Comparison of ENCODE assay signal across 8 cellular contexts in genomic region chr17:29618272-29619065, GRCh38. TPM values are rescaled to one million over a fixed set of nuclear protein-coding genes. Genes with fewer than 3 reads are reported as not detected.
DNase-seq lines count a peak whose midpoint lies in the region; ATAC-seq and TF ChIP-seq lines count a peak whose summit lies in the region.

No MANE protein-coding gene starts in this region.

- H3K9ac ChIP-seq in OCI-LY3 (ENCODE audit: low read length): peak overlapping the region; percentile 55

- H3K27ac ChIP-seq in OCI-LY3 (ENCODE audit: low read length): no peak overlapping the region
- H3K27ac ChIP-seq in esophagus muscularis mucosa (replicated peaks in 1 of 4): peak overlapping the region in 3 of 4 donors; percentile 54 to 90 (median 64)
- peak overlapping the region; percentile 99 for H3K27ac ChIP-seq in psoas muscle

- H3K4me2 ChIP-seq in OCI-LY3 (ENCODE audit: low read length): peak overlapping the region; percentile 97

- no peak for TF ChIP-seq EP300 in esophagus muscularis mucosa (IDR thresholded peaks at IDR 0.05)

- 56% methylated on average over 17 of the region's 22 CpGs for WGBS in esophagus muscularis mucosa
- WGBS in psoas muscle, 3 donors: 45 to 55% (median 47%) methylated on average over 15 to 22 of the region's 22 CpGs

- H3K4me3 ChIP-seq in GM12864 (ENCODE audit: low read depth, low read length) (peak overlapping the region; percentile 54), OCI-LY3 (ENCODE audit: low read length) (peak overlapping the region; percentile 89), esophagus muscularis mucosa (peak overlapping the region; percentile 38 to 55 (median 47)), psoas muscle (peak overlapping the region; percentile 98)

- intact Hi-C loops in esophagus muscularis mucosa (cut with DNase I): loop anchor here (5.0 to 10.0 kb wide), 2 partner anchors 36 to 156 kb away; no protein-coding TSS in a partner anchor
- intact Hi-C loops in psoas muscle (cut with DNase I): no loop called here

- H3K4me1 ChIP-seq in OCI-LY3 (ENCODE audit: low read length): peaks cover 13% of the 10 kb centered on the region; the same call in 1 of the 2 replicates
- peaks cover 92 to 100% (median 98%) of the 10 kb centered on the region in 4 donors for H3K4me1 ChIP-seq in esophagus muscularis mucosa
- H3K4me1 ChIP-seq in psoas muscle: peaks cover 72% of the 10 kb centered on the region

- H3K36me3 ChIP-seq in OCI-LY3 (replicated peaks; ENCODE audit: low read depth, low read length): peaks cover 3% of the 10 kb centered on the region
- H3K36me3 ChIP-seq in esophagus muscularis mucosa: no peaks in the 10 kb centered on the region
- H3K36me3 ChIP-seq in psoas muscle (ENCODE audit: insufficient read depth in 1 of 2, low read depth in 1 of 2): peaks cover 0 to 22% of the 10 kb centered on the region in 2 donors

- H4K20me1 ChIP-seq in OCI-LY3 (ENCODE audit: insufficient read depth, low read length): peaks cover 6% of the 10 kb centered on the region

- TF ChIP-seq POLR2A in esophagus muscularis mucosa (IDR thresholded peaks at IDR 0.05; ENCODE audit: low read depth): no peak

- DNase-seq in GM12864 (ENCODE audit: low read depth) (no peak), esophagus muscularis mucosa (ENCODE audit: extremely low spot score) (no peak), psoas muscle (no peak), OCI-M1 (lab: John Stamatoyannopoulos, UW) (no peak), AG20443 (ENCODE audit: low spot score) (no peak), NCI-H2171 (lab: John Stamatoyannopoulos, UW) (no peak), KBM-7 (no peak)

- ATAC-seq in psoas muscle: no peak

- TF ChIP-seq CTCF in GM12864 (IDR thresholded peaks at IDR 0.05; ENCODE audit: low read depth, low read length, missing control alignments) (no peak), OCI-LY3 (IDR thresholded peaks at IDR 0.05; ENCODE audit: low read depth, low read length) (peak; percentile 2; the same call in 1 of the 2 replicates), esophagus muscularis mucosa (IDR thresholded peaks at IDR 0.05) (peak in 1 of 3 experiments; percentile 8), psoas muscle (IDR thresholded peaks at IDR 0.05) (no peak)

- no peaks in the 10 kb centered on the region for H3K79me2 ChIP-seq in OCI-LY3 (ENCODE audit: low read length)

- H3K9me3 ChIP-seq in OCI-LY3 (ENCODE audit: insufficient read depth, low read length) (no peaks in the 10 kb centered on the region), esophagus muscularis mucosa (no peaks in the 10 kb centered on the region), psoas muscle (no peaks in the 10 kb centered on the region)

- in situ Hi-C loops in KBM-7 (cut with MboI; ENCODE audit: low pct_unique_long_range_greater_than_20kb, low sequenced_read_pairs): loop anchor here (25.0 kb wide), 1 partner anchor 469 kb away; no protein-coding TSS in a partner anchor

- H2AFZ ChIP-seq in OCI-LY3 (ENCODE audit: low read depth, low read length): peak overlapping the region; percentile 74; the same call in 1 of the 2 replicates

- H3K27me3 ChIP-seq in OCI-LY3 (ENCODE audit: low read depth, low read length): no peaks in the 10 kb centered on the region; the same call in 1 of the 2 replicates
- peaks cover 0 to 6% (median 0%) of the 10 kb centered on the region in 4 donors for H3K27me3 ChIP-seq in esophagus muscularis mucosa
- no peaks in the 10 kb centered on the region for H3K27me3 ChIP-seq in psoas muscle (ENCODE audit: insufficient read depth in 3 of 3, low read length in 2 of 3)

RNA-seq across cellular contexts. Expression of gene CORO6, which starts 4.2 kb away (rescaled TPM):
- total RNA-seq in esophagus muscularis mucosa: 10 to 100 TPM; 43.7 to 67.7 (median 46.9) TPM
- 100 to 1,000 TPM; 478 to 710 (median 557) TPM for total RNA-seq in psoas muscle
- 100 to 1,000 TPM; 182 to 495 (median 236) TPM for polyA plus RNA-seq in psoas muscle

RNA-seq across cellular contexts. Expression of gene ANKRD13B, which starts 25.5 kb away (rescaled TPM):
- total RNA-seq in esophagus muscularis mucosa: 10 to 100 TPM in 3 of 4 donors, 1 to 10 TPM in 1; 8.0 to 16.1 (median 13.4) TPM
- total RNA-seq in psoas muscle: 10 to 100 TPM in 1 of 4 donors, 1 to 10 TPM in 3; 6.4 to 14.8 (median 6.8) TPM
- 10 to 100 TPM in 1 of 3 donors, 1 to 10 TPM in 2; 5.4 to 10.7 (median 9.7) TPM for polyA plus RNA-seq in psoas muscle

RNA-seq across cellular contexts. Expression of gene GIT1, which starts 29.0 kb away (rescaled TPM):
- 10 to 100 TPM; 28.7 to 50.4 (median 39.9) TPM for total RNA-seq in esophagus muscularis mucosa
- total RNA-seq in psoas muscle: 10 to 100 TPM; 26.4 to 39.4 (median 31.5) TPM
- 10 to 100 TPM; 24.3 to 46.0 (median 35.2) TPM for polyA plus RNA-seq in psoas muscle

RNA-seq across cellular contexts. Expression of gene TP53I13, which starts 50.0 kb away (rescaled TPM):
- 10 to 100 TPM; 40.9 to 72.6 (median 55.7) TPM for total RNA-seq in esophagus muscularis mucosa
- 10 to 100 TPM; 13.3 to 20.9 (median 17.7) TPM for total RNA-seq in psoas muscle
- polyA plus RNA-seq in psoas muscle: 10 to 100 TPM; 30.6 to 46.1 (median 42.6) TPM

RNA-seq across cellular contexts. Expression of gene ABHD15, which starts 51.6 kb away (rescaled TPM):
- total RNA-seq in esophagus muscularis mucosa (10 to 100 TPM in 3 of 4 donors, 1 to 10 TPM in 1; 6.8 to 18.3 (median 11.9) TPM), psoas muscle (1 to 10 TPM; 2.3 to 2.8 (median 2.5) TPM)
- 1 to 10 TPM; 1.6 to 7.9 (median 3.1) TPM for polyA plus RNA-seq in psoas muscle

Comparison
In these comparisons a context has a peak if more than half of its experiments do, and no peak if none do; other contexts are left out.
1. H3K4me3 ChIP-seq: peak in every context shown above with its lines; median percentile 98 in psoas muscle; 89 in OCI-LY3; 54 in GM12864; 47 in esophagus muscularis mucosa.
2. RNA of gene CORO6, which starts 4.2 kb away (total RNA-seq): 478 to 710 TPM in psoas muscle; 43.7 to 67.7 TPM in esophagus muscularis mucosa; every median in the first group is over 4 times any median in the second.